In the genomic region with DNA sequence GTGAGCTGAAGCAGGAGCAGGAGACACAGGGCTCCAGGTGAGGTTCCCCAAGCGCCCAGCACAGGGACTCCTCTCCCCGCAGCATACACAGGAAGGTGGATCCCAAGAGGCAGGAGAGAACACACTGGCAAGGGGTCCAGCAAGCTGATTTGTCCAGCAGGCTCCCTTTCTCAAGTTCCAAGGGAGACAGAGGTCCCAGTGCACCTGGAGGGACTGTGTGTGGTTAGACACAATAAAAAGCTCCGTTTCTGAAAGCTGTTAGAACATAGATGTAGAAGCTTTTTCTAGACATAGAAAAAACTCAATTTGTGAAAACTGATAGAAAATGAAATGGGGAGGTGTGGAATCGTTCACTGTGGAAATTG, we compare ENCODE assay signal across 15 cellular contexts. TPM values are rescaled to one million over a fixed set of nuclear protein-coding genes. Genes with fewer than 3 reads are reported as not detected.
DNase-seq lines count a peak whose midpoint lies in the region; ATAC-seq and TF ChIP-seq lines count a peak whose summit lies in the region.
"Had no signal": no experiment of that assay in that cellular context is flagged by ENCODE, and none has a peak within 500 bp of the region (broad histone marks: within the 10 kb centered on the region; RNA-seq: fewer than 3 reads in every experiment).

No MANE protein-coding gene starts in this region.

- TF ChIP-seq CTCF in RWPE2 (IDR thresholded peaks at IDR 0.05; ENCODE audit: poor library complexity, severe bottlenecking) (peak; percentile 22), neural cell (IDR thresholded peaks at IDR 0.05; ENCODE audit: poor library complexity, severe bottlenecking) (peak; percentile 6), ovary (IDR thresholded peaks at IDR 0.05) (no peak), breast epithelium (IDR thresholded peaks at IDR 0.05) (peak in 1 of 3 donors; percentile 1)

- peak overlapping the region; percentile 63 for H3K4me3 Mint-ChIP-seq in activated CD4-positive, alpha-beta memory T cell treated with anti-CD3 and anti-CD28 coated beads, Interleukin-2, amount 10 ng/mL, durations not matched to agents 7 days and 5 days
- no peak overlapping the region for H3K4me3 Mint-ChIP-seq in activated CD4-positive, alpha-beta memory T cell treated with anti-CD3 and anti-CD28 coated beads for 36 hours

- H3K27me3 ChIP-seq in RWPE2 (ENCODE audit: insufficient read depth, poor library complexity, severe bottlenecking): peaks cover 53% of the 10 kb centered on the region
- peaks cover 20% of the 10 kb centered on the region for H3K27me3 ChIP-seq in neural cell (ENCODE audit: insufficient read depth, low read depth, low read length)
- no peaks in the 10 kb centered on the region for H3K27me3 ChIP-seq in ovary
- H3K27me3 ChIP-seq in breast epithelium: peaks cover 0 to 47% of the 10 kb centered on the region in 2 donors

- TF ChIP-seq RAD21 in neural cell (conservative IDR thresholded peaks at IDR 0.05): peak; percentile 8

- H3K9ac ChIP-seq in neural cell (ENCODE audit: low read length): no peak overlapping the region

- H3K79me2 ChIP-seq in neural cell (replicated peaks; ENCODE audit: insufficient read depth, low read length): no peaks in the 10 kb centered on the region

- H3K4me1 ChIP-seq in RWPE2 (ENCODE audit: insufficient read depth, poor library complexity, severe bottlenecking) (peaks cover 3% of the 10 kb centered on the region), ovary (ENCODE audit: insufficient read depth) (peaks cover 1% of the 10 kb centered on the region), breast epithelium (peaks cover 0 to 9% of the 10 kb centered on the region in 2 donors)

- H4K20me1 ChIP-seq in neural cell (ENCODE audit: insufficient read depth): no peaks in the 10 kb centered on the region

- H2AFZ ChIP-seq in neural cell (ENCODE audit: low read depth, low read length): no peak overlapping the region

- no peaks in the 10 kb centered on the region for H3F3A ChIP-seq in neural cell (ENCODE audit: insufficient read depth, low read length, poor library complexity, severe bottlenecking)

- H3K9me2 ChIP-seq in neural cell (ENCODE audit: insufficient read depth, low read length): no peaks in the 10 kb centered on the region

- no peaks in the 10 kb centered on the region for H3K36me3 Mint-ChIP-seq in activated CD4-positive, alpha-beta memory T cell treated with anti-CD3 and anti-CD28 coated beads, Interleukin-2, amount 10 ng/mL, durations not matched to agents 7 days and 5 days (ENCODE audit: low read depth)
- H3K36me3 Mint-ChIP-seq in activated CD4-positive, alpha-beta memory T cell treated with anti-CD3 and anti-CD28 coated beads for 36 hours: no peaks in the 10 kb centered on the region

- TF ChIP-seq EP300 in neural cell (conservative IDR thresholded peaks at IDR 0.05; ENCODE audit: poor library complexity, severe bottlenecking): no peak
- no peak for TF ChIP-seq EP300 in ovary (IDR thresholded peaks at IDR 0.05)

- H3K4me1 Mint-ChIP-seq in activated CD4-positive, alpha-beta memory T cell treated with anti-CD3 and anti-CD28 coated beads, Interleukin-2, amount 10 ng/mL, durations not matched to agents 7 days and 5 days: peaks cover 19% of the 10 kb centered on the region
- peaks cover 17% of the 10 kb centered on the region for H3K4me1 Mint-ChIP-seq in activated CD4-positive, alpha-beta memory T cell treated with anti-CD3 and anti-CD28 coated beads for 36 hours (ENCODE audit: low read depth)

- no peak for DNase-seq in activated CD4-positive, alpha-beta memory T cell treated with anti-CD3 and anti-CD28 coated beads, Interleukin-2, amount 10 ng/mL, durations not matched to agents 7 days and 5 days
- DNase-seq in activated CD4-positive, alpha-beta memory T cell treated with anti-CD3 and anti-CD28 coated beads for 36 hours: no peak
- DNase-seq in RWPE2 (ENCODE audit: low spot score) (no peak), ovary (no peak), breast epithelium (ENCODE audit: low spot score in 2 of 2) (no peak), NCI-H526 treated with DMSO at 0.1 percent for 48 hours (lab: John Stamatoyannopoulos, UW) (no peak)
- DNase-seq: cortex of kidney, SIG-M5 had no signal

- H3K9me3 ChIP-seq in RWPE2 (ENCODE audit: severe bottlenecking): no peaks in the 10 kb centered on the region
- H3K9me3 ChIP-seq in neural cell (ENCODE audit: low read length): no peaks in the 10 kb centered on the region
- no peaks in the 10 kb centered on the region for H3K9me3 ChIP-seq in ovary
- no peaks in the 10 kb centered on the region for H3K9me3 ChIP-seq in breast epithelium

- no peak overlapping the region for H3K27ac Mint-ChIP-seq in activated CD4-positive, alpha-beta memory T cell treated with anti-CD3 and anti-CD28 coated beads, Interleukin-2, amount 10 ng/mL, durations not matched to agents 7 days and 5 days
- no peak overlapping the region for H3K27ac Mint-ChIP-seq in activated CD4-positive, alpha-beta memory T cell treated with anti-CD3 and anti-CD28 coated beads for 36 hours

- no peak overlapping the region for H3K4me2 ChIP-seq in neural cell (ENCODE audit: low read length)

- intact Hi-C loops in activated CD4-positive, alpha-beta memory T cell treated with anti-CD3 and anti-CD28 coated beads for 36 hours (cut with micrococcal nuclease): loop anchor here (1.0 to 10.0 kb wide), 6 partner anchors 69 to 550 kb away; partner anchors contain the start of genes PDE3B and PSMA1
- intact Hi-C loops in ovary (cut with DNase I): no loop called here
- intact Hi-C loops in breast epithelium (cut with DNase I; ENCODE audit: low total_unique reads): no loop called here

- no peak overlapping the region for H3K4me3 ChIP-seq in RWPE2 (ENCODE audit: severe bottlenecking)
- H3K4me3 ChIP-seq in neural cell (ENCODE audit: low read length): no peak overlapping the region
- H3K4me3 ChIP-seq in ovary: no peak overlapping the region
- H3K4me3 ChIP-seq in breast epithelium: no peak overlapping the region

- H3K27ac ChIP-seq in RWPE2 (ENCODE audit: poor library complexity, severe bottlenecking) (no peak overlapping the region), neural cell (ENCODE audit: low read length) (no peak overlapping the region), ovary (no peak overlapping the region), breast epithelium (no peak overlapping the region)

- no peak for TF ChIP-seq POLR2A in ovary (IDR thresholded peaks at IDR 0.05)
- TF ChIP-seq POLR2A in breast epithelium (IDR thresholded peaks at IDR 0.05): no peak

- H3K9me3 Mint-ChIP-seq in activated CD4-positive, alpha-beta memory T cell treated with anti-CD3 and anti-CD28 coated beads, Interleukin-2, amount 10 ng/mL, durations not matched to agents 7 days and 5 days: peaks cover under 1% of the 10 kb centered on the region
- H3K9me3 Mint-ChIP-seq in activated CD4-positive, alpha-beta memory T cell treated with anti-CD3 and anti-CD28 coated beads for 36 hours: peaks cover under 1% of the 10 kb centered on the region
- H3K9me3 Mint-ChIP-seq: activated T-cell treated with anti-CD3 and anti-CD28 coated beads, Interleukin-2, amount 50 U/mL, for 72 hours had no signal

- 31 to 37% (median 33%) methylated on average over 4 of the region's 4 CpGs for WGBS in ovary, 3 donors

- peak; percentile 8 for ATAC-seq in GM18909 (IDR thresholded peaks at IDR 0.05; ENCODE audit: poor library complexity, unreplicated experiment)
- ATAC-seq in RWPE2 (ENCODE audit: low read depth): no peak

- no peaks in the 10 kb centered on the region for H3K36me3 ChIP-seq in RWPE2 (ENCODE audit: low read depth)
- H3K36me3 ChIP-seq in neural cell (ENCODE audit: insufficient read depth, low read length): no peaks in the 10 kb centered on the region
- no peaks in the 10 kb centered on the region for H3K36me3 ChIP-seq in ovary
- no peaks in the 10 kb centered on the region for H3K36me3 ChIP-seq in breast epithelium

- peaks cover 26% of the 10 kb centered on the region for H3K27me3 Mint-ChIP-seq in activated CD4-positive, alpha-beta memory T cell treated with anti-CD3 and anti-CD28 coated beads, Interleukin-2, amount 10 ng/mL, durations not matched to agents 7 days and 5 days
- peaks cover 10% of the 10 kb centered on the region for H3K27me3 Mint-ChIP-seq in activated CD4-positive, alpha-beta memory T cell treated with anti-CD3 and anti-CD28 coated beads for 36 hours

- CTCF ChIA-PET in activated CD4-positive, alpha-beta memory T cell treated with anti-CD3 and anti-CD28 coated beads, Interleukin-2, amount 10 ng/mL, durations not matched to agents 7 days and 5 days (lab: Charles Lee): interaction anchor here (0.7 to 5.4 kb wide), 25 partner anchors 10 to 285 kb away, joined by 3 to 135 read pairs (median 5); partner anchors contain the start of genes CYP2R1 and INSC
- CTCF ChIA-PET in activated CD4-positive, alpha-beta memory T cell treated with anti-CD3 and anti-CD28 coated beads for 36 hours (lab: Charles Lee): interaction anchor here (0.6 to 8.1 kb wide), 29 partner anchors 8 to 528 kb away, joined by 3 to 206 read pairs (median 4); no protein-coding TSS in a partner anchor

- POLR2A ChIA-PET in activated CD4-positive, alpha-beta memory T cell treated with anti-CD3 and anti-CD28 coated beads, Interleukin-2, amount 10 ng/mL, durations not matched to agents 7 days and 5 days (lab: Charles Lee): interaction anchor here (1.2 kb wide), 1 partner anchor 165 kb away, joined by 3 read pairs; no protein-coding TSS in a partner anchor
- POLR2A ChIA-PET in activated CD4-positive, alpha-beta memory T cell treated with anti-CD3 and anti-CD28 coated beads for 36 hours (lab: Charles Lee): no interaction called here

TF ChIP-seq in neural cell, 6 proteins besides CTCF, POLR2A, EP300 and RAD21 (continues in another document):
- no peak for TF ChIP-seq EZH2 (IDR thresholded peaks at IDR 0.05; ENCODE audit: borderline replicate concordance, insufficient read depth, low read length, poor library complexity, severe bottlenecking)

RNA-seq across cellular contexts. Expression of gene CALCB, which starts 1.8 kb away (rescaled TPM):
- 1 to 10 TPM; 1.1 to 1.5 TPM for total RNA-seq in activated CD4-positive, alpha-beta memory T cell treated with anti-CD3 and anti-CD28 coated beads, Interleukin-2, amount 10 ng/mL, durations not matched to agents 7 days and 5 days
- 1 to 10 TPM; 2.5 to 2.9 TPM for total RNA-seq in activated CD4-positive, alpha-beta memory T cell treated with anti-CD3 and anti-CD28 coated beads for 36 hours
- polyA plus RNA-seq in neural cell: not detected in 2 replicates
- not detected in 2 replicates for polyA minus RNA-seq in neural cell
- total RNA-seq in ovary: under 1 TPM in 2 of 7 donors, not detected in 5; 0.08 to 0.23 TPM
- under 1 TPM in 1 of 2 donors, not detected in 1; 0.02 TPM for polyA plus RNA-seq in ovary
- total RNA-seq in breast epithelium: not detected
- total RNA-seq: A172, glomerular endothelial cell, osteocyte had no signal
- polyA plus RNA-seq: mammary epithelial cell had no signal

RNA-seq across cellular contexts. Expression of gene INSC, which starts 39.6 kb away (rescaled TPM):
- under 1 TPM; 0.15 to 0.18 TPM for total RNA-seq in activated CD4-positive, alpha-beta memory T cell treated with anti-CD3 and anti-CD28 coated beads, Interleukin-2, amount 10 ng/mL, durations not matched to agents 7 days and 5 days
- under 1 TPM; 0.34 to 0.36 TPM for total RNA-seq in activated CD4-positive, alpha-beta memory T cell treated with anti-CD3 and anti-CD28 coated beads for 36 hours
- polyA plus RNA-seq in neural cell (0.12 TPM in 1 of 2 replicates, not detected in the other), ovary (under 1 TPM; 0.10 to 0.32 TPM)
- polyA minus RNA-seq in neural cell: not detected in 2 replicates
- total RNA-seq in ovary (under 1 TPM in 4 of 7 donors, not detected in 3; 0.13 to 0.38 (median 0.21) TPM), breast epithelium (under 1 TPM in 2 of 3 donors, not detected in 1; 0.33 to 0.88 TPM)
- total RNA-seq: A172, osteocyte had no signal

Comparison
In these comparisons a context has a peak if more than half of its experiments do, and no peak if none do; other contexts are left out.
1. CTCF ChIP-seq: peak in RWPE2 (single experiment) and neural cell (single experiment); none in ovary (0 of 3).